33 cellular contexts compared by ENCODE assay signal in genomic region chr17:28885363-28885762, GRCh38. TPM values are rescaled to one million over a fixed set of nuclear protein-coding genes. Genes with fewer than 3 reads are reported as not detected.
DNase-seq lines count a peak whose midpoint lies in the region; ATAC-seq, FAIRE-seq and TF ChIP-seq lines count a peak whose summit lies in the region.
"Had no signal": no experiment of that assay in that cellular context is flagged by ENCODE, and none has a peak within 500 bp of the region (broad histone marks: within the 10 kb centered on the region; RNA-seq: fewer than 3 reads in every experiment).

No MANE protein-coding gene starts in this region.

- no peak overlapping the region for H2AFZ ChIP-seq in mammary epithelial cell (ENCODE audit: low read depth, low read length)
- H2AFZ ChIP-seq: hepatocyte had no signal

- no peaks in the 10 kb centered on the region for H3K27me3 Mint-ChIP-seq in MCF 10A (ENCODE audit: insufficient read depth, unreplicated experiment)
- no peaks in the 10 kb centered on the region for H3K27me3 Mint-ChIP-seq in dendritic cell treated with granulocyte-macrophage colony-stimulating factor and Interleukin-4, amounts not matched to agents 40 ng/mL and 50 ng/mL, for 4 days
- H3K27me3 Mint-ChIP-seq: activated naive CD8-positive, alpha-beta T cell treated with anti-CD3 and anti-CD28 coated beads, Interleukin-2, amount 50 U/mL, for 24 hours; progenitor cell of endocrine pancreas had no signal

- H3K27me3 ChIP-seq in mammary epithelial cell (ENCODE audit: insufficient read depth, low read length): no peaks in the 10 kb centered on the region
- H3K27me3 ChIP-seq: esophagus squamous epithelium, foreskin keratinocyte, hepatocyte, tibial nerve had no signal

- H3K4me2 ChIP-seq in mammary epithelial cell (ENCODE audit: insufficient read depth, low read depth, low read length): no peak overlapping the region
- H3K4me2 ChIP-seq: hepatocyte had no signal

- POLR2A ChIA-PET in MCF 10A (lab: Yijun Ruan, JAX): no interaction called here

- intact Hi-C loops in MCF 10A (cut with micrococcal nuclease): no loop called here
- intact Hi-C loops in mammary epithelial cell (cut with micrococcal nuclease): no loop called here
- intact Hi-C loops in dendritic cell treated with granulocyte-macrophage colony-stimulating factor and Interleukin-4, amounts not matched to agents 40 ng/mL and 50 ng/mL, for 4 days (cut with micrococcal nuclease): no loop called here

- H3K36me3 Mint-ChIP-seq in MCF 10A (ENCODE audit: insufficient read depth, unreplicated experiment): peaks cover 48% of the 10 kb centered on the region
- peaks cover 87% of the 10 kb centered on the region for H3K36me3 Mint-ChIP-seq in dendritic cell treated with granulocyte-macrophage colony-stimulating factor and Interleukin-4, amounts not matched to agents 40 ng/mL and 50 ng/mL, for 4 days (ENCODE audit: low read depth)
- H3K36me3 Mint-ChIP-seq in stimulated activated effector memory CD8-positive, alpha-beta T cell treated with anti-CD3 and anti-CD28 coated beads, Interleukin-12 subunit alpha, Interleukin-12 subunit beta, amount 100 ng/mL, for 72 hours: peaks cover 55% of the 10 kb centered on the region

- H3K36me3 ChIP-seq in mammary epithelial cell (ENCODE audit: insufficient read depth, low read length): peaks cover 8% of the 10 kb centered on the region

- no peak overlapping the region for H3K4me3 Mint-ChIP-seq in MCF 10A (ENCODE audit: unreplicated experiment)
- H3K4me3 Mint-ChIP-seq in dendritic cell treated with granulocyte-macrophage colony-stimulating factor and Interleukin-4, amounts not matched to agents 40 ng/mL and 50 ng/mL, for 4 days: no peak overlapping the region
- no peak overlapping the region for H3K4me3 Mint-ChIP-seq in stimulated activated effector memory CD8-positive, alpha-beta T cell treated with anti-CD3 and anti-CD28 coated beads, Interleukin-12 subunit alpha, Interleukin-12 subunit beta, amount 100 ng/mL, for 72 hours
- H3K4me3 Mint-ChIP-seq: activated naive CD8-positive, alpha-beta T cell treated with anti-CD3 and anti-CD28 coated beads, Interleukin-2, amount 50 U/mL, for 24 hours had no signal

- WGBS in mammary epithelial cell (ENCODE audit: low coverage, missing lambda C conversion rate): 73% methylated on average over 3 of the region's 4 CpGs

- no TSS peak for BruUV-seq in MCF 10A (replicated peaks; lab: Mats Ljungman, UMichigan)
- no TSS peak for BruUV-seq in mammary epithelial cell (replicated peaks; lab: Mats Ljungman, UMichigan)

- H3K79me2 ChIP-seq in mammary epithelial cell (ENCODE audit: insufficient read depth, low read length): peaks cover 2% of the 10 kb centered on the region
- H3K79me2 ChIP-seq: hepatocyte had no signal

- no peaks in the 10 kb centered on the region for H4K20me1 ChIP-seq in mammary epithelial cell (ENCODE audit: insufficient read depth, low read length)

- DNase-seq in MCF 10A (ENCODE audit: unreplicated experiment): no peak
- DNase-seq in mammary epithelial cell: no peak
- peak; percentile 26 for DNase-seq in D341Med (ENCODE audit: low spot score)
- no peak for DNase-seq in stimulated activated effector memory CD8-positive, alpha-beta T cell treated with anti-CD3 and anti-CD28 coated beads, Interleukin-12 subunit alpha, Interleukin-12 subunit beta, amount 100 ng/mL, for 72 hours (ENCODE audit: low spot score in 2 of 2)
- DNase-seq in GM13977 (ENCODE audit: low spot score): no peak
- DNase-seq in stimulated activated CD4-positive, alpha-beta T cell treated with anti-CD3 and anti-CD28 coated beads, Interleukin-15, amount 100 ng/mL, for 24 hours: no peak
- DNase-seq in RCC 7860 (ENCODE audit: low spot score): no peak
- DNase-seq: activated CD4-positive, alpha-beta T cell treated with anti-CD3 and anti-CD28 coated beads for 1 hour; activated gamma-delta T cell treated with Interleukin-2 at 50 U/mL for 16 hours; activated naive CD8-positive, alpha-beta T cell treated with anti-CD3 and anti-CD28 coated beads, Interleukin-2, amount 50 U/mL, for 24 hours; AML-193; central memory CD4-positive, alpha-beta T cell; COR-L47; esophagus squamous epithelium; foreskin keratinocyte; Kasumi-1; kidney glomerular epithelial cell; lower lobe of right lung; mucosa of descending colon; NCI-H146; NCI-H2107; NCI-H446; NCI-H748 treated with DMSO at 0.1 percent for 48 hours; stimulated activated CD4-positive, alpha-beta T cell treated with anti-CD3 and anti-CD28 coated beads, Interleukin-2, amount 100 ng/mL, for 48 hours had no signal

- H3K4me1 Mint-ChIP-seq in MCF 10A (ENCODE audit: insufficient read depth, unreplicated experiment): no peaks in the 10 kb centered on the region
- H3K4me1 Mint-ChIP-seq in dendritic cell treated with granulocyte-macrophage colony-stimulating factor and Interleukin-4, amounts not matched to agents 40 ng/mL and 50 ng/mL, for 4 days (ENCODE audit: low read depth): peaks cover 8% of the 10 kb centered on the region
- peaks cover 6% of the 10 kb centered on the region for H3K4me1 Mint-ChIP-seq in stimulated activated effector memory CD8-positive, alpha-beta T cell treated with anti-CD3 and anti-CD28 coated beads, Interleukin-12 subunit alpha, Interleukin-12 subunit beta, amount 100 ng/mL, for 72 hours

- peak overlapping the region; percentile 37 for H3K27ac Mint-ChIP-seq in MCF 10A (ENCODE audit: low read depth, unreplicated experiment)
- H3K27ac Mint-ChIP-seq in dendritic cell treated with granulocyte-macrophage colony-stimulating factor and Interleukin-4, amounts not matched to agents 40 ng/mL and 50 ng/mL, for 4 days: peak overlapping the region; percentile 28
- H3K27ac Mint-ChIP-seq in stimulated activated effector memory CD8-positive, alpha-beta T cell treated with anti-CD3 and anti-CD28 coated beads, Interleukin-12 subunit alpha, Interleukin-12 subunit beta, amount 100 ng/mL, for 72 hours: peak overlapping the region; percentile 52
- H3K27ac Mint-ChIP-seq: activated naive CD8-positive, alpha-beta T cell treated with anti-CD3 and anti-CD28 coated beads, Interleukin-2, amount 50 U/mL, for 24 hours; progenitor cell of endocrine pancreas had no signal

- H3K9me3 ChIP-seq in mammary epithelial cell (replicated peaks; ENCODE audit: insufficient read depth, low read length): no peaks in the 10 kb centered on the region
- H3K9me3 ChIP-seq: esophagus squamous epithelium, HAP-1, lower lobe of right lung, mucosa of descending colon, tibial nerve had no signal

- no peak overlapping the region for H3K27ac ChIP-seq in mammary epithelial cell (ENCODE audit: insufficient read depth, low read depth, low read length)
- H3K27ac ChIP-seq: esophagus squamous epithelium, foreskin keratinocyte, hepatocyte, lower lobe of right lung, tibial nerve had no signal

- dilution Hi-C loops in mammary epithelial cell (cut with HindIII; ENCODE audit: low sequenced_read_pairs): no loop called here

- TF ChIP-seq CTCF in MCF 10A (IDR thresholded peaks at IDR 0.05; ENCODE audit: unreplicated experiment) (no peak), mammary epithelial cell (conservative IDR thresholded peaks at IDR 0.05 in 1 of 2, IDR thresholded peaks at IDR 0.05 in 1 of 2; ENCODE audit: extremely low read depth in 1 of 2, insufficient read depth in 1 of 2, low read depth in 1 of 2, low read length in 2 of 2) (no peak), GM13977 (IDR thresholded peaks at IDR 0.05; ENCODE audit: extremely low read depth, insufficient read depth, missing control alignments) (no peak)

- in situ Hi-C loops in mammary epithelial cell (cut with MboI; ENCODE audit: low sequenced_read_pairs in 2 of 2): no loop called here
- in situ Hi-C loops in GM13977 (cut with MboI; ENCODE audit: low pct_unique_long_range_greater_than_20kb, low sequenced_read_pairs, unreplicated experiment): no loop called here

- FAIRE-seq in RCC 7860 (lab: Jason Lieb, UNC): no peak
- FAIRE-seq: astrocyte, G401.6 had no signal

- CTCF ChIA-PET in MCF 10A (lab: Yijun Ruan, JAX) (no interaction called here), mammary epithelial cell (lab: Charles Lee; ENCODE audit: low non-redundant PET) (no interaction called here)

- no peak overlapping the region for H3K9ac ChIP-seq in mammary epithelial cell (ENCODE audit: insufficient read depth, low read length)

- no peaks in the 10 kb centered on the region for H3K9me3 Mint-ChIP-seq in MCF 10A (ENCODE audit: unreplicated experiment)
- no peaks in the 10 kb centered on the region for H3K9me3 Mint-ChIP-seq in dendritic cell treated with granulocyte-macrophage colony-stimulating factor and Interleukin-4, amounts not matched to agents 40 ng/mL and 50 ng/mL, for 4 days
- H3K9me3 Mint-ChIP-seq in stimulated activated effector memory CD8-positive, alpha-beta T cell treated with anti-CD3 and anti-CD28 coated beads, Interleukin-12 subunit alpha, Interleukin-12 subunit beta, amount 100 ng/mL, for 72 hours: no peaks in the 10 kb centered on the region
- H3K9me3 Mint-ChIP-seq: activated naive CD8-positive, alpha-beta T cell treated with anti-CD3 and anti-CD28 coated beads, Interleukin-2, amount 50 U/mL, for 24 hours had no signal

- H3K4me1 ChIP-seq in mammary epithelial cell (ENCODE audit: insufficient read depth, low read length): peaks cover 13% of the 10 kb centered on the region
- H3K4me1 ChIP-seq: foreskin keratinocyte, HAP-1 had no signal

- ATAC-seq in stimulated activated effector memory CD8-positive, alpha-beta T cell treated with anti-CD3 and anti-CD28 coated beads, Interleukin-12 subunit alpha, Interleukin-12 subunit beta, amount 100 ng/mL, for 72 hours: no peak
- ATAC-seq: activated naive CD8-positive, alpha-beta T cell treated with anti-CD3 and anti-CD28 coated beads, Interleukin-2, amount 50 U/mL, for 24 hours; foreskin keratinocyte; lower lobe of right lung; mucosa of descending colon; Panc1; sciatic nerve had no signal

- H3K4me3 ChIP-seq in mammary epithelial cell (replicated peaks in 1 of 3; ENCODE audit: insufficient read depth in 1 of 3, low read depth in 2 of 3, low read length in 3 of 3): no peak overlapping the region
- H3K4me3 ChIP-seq: esophagus squamous epithelium, HAP-1, hepatocyte, lower lobe of right lung, mucosa of descending colon, tibial nerve had no signal

RNA-seq across cellular contexts. Expression of gene FLOT2, which starts 12.2 kb away (rescaled TPM):
- total RNA-seq in MCF 10A (2022): 98.5 and 126 TPM in 2 replicates
- 100 to 1,000 TPM in 1 of 2 donors, 10 to 100 TPM in 1; 80.2 to 129 TPM for total RNA-seq in mammary epithelial cell
- 105 TPM for polyA plus RNA-seq in mammary epithelial cell
- polyA minus RNA-seq in mammary epithelial cell: 226 TPM

RNA-seq across cellular contexts. Expression of gene DHRS13, which starts 17.5 kb away (rescaled TPM):
- total RNA-seq in MCF 10A (2022): 9.1 and 9.5 TPM in 2 replicates
- 1 to 10 TPM; 2.3 to 7.3 TPM for total RNA-seq in mammary epithelial cell
- polyA plus RNA-seq in mammary epithelial cell: 7.9 TPM
- 6.2 TPM for polyA minus RNA-seq in mammary epithelial cell

RNA-seq across cellular contexts. Expression of gene ERAL1, which starts 30.5 kb away (rescaled TPM):
- total RNA-seq in MCF 10A (2022) (51.6 and 53.7 TPM in 2 replicates), mammary epithelial cell (10 to 100 TPM; 48.4 to 53.2 TPM)
- polyA plus RNA-seq in mammary epithelial cell: 68.5 TPM
- 83.1 TPM for polyA minus RNA-seq in mammary epithelial cell

RNA-seq across cellular contexts. Expression of gene FAM222B, which starts 42.8 kb away (rescaled TPM):
- total RNA-seq in MCF 10A (2022): 18.5 and 22.2 TPM in 2 replicates
- 10 to 100 TPM; 11.0 to 28.9 TPM for total RNA-seq in mammary epithelial cell
- polyA plus RNA-seq in mammary epithelial cell: 25.3 TPM
- polyA minus RNA-seq in mammary epithelial cell: 24.8 TPM
